20 cellular contexts compared by ENCODE assay signal in the genomic region with DNA sequence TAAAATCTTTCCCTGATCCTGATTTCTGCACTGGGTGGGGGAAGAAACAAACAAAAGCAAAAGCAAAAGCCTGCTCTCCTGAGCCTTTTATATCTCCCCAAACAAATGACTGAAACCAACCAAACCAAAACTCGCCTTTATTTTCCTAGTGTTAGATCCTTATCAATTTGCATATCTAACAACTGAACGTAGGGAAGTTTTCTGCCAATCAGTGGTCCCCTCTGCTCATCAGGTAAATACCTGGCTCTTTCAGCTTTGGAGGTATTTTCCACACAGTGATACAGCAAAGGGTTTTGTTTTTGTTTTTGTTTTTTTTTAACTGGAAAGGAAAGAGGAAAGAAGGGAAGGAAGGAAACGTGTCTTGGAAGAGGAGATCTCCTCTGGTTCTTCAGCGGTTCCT. TPM values are rescaled to one million over a fixed set of nuclear protein-coding genes. Genes with fewer than 3 reads are reported as not detected.
DNase-seq lines count a peak whose midpoint lies in the region; ATAC-seq and TF ChIP-seq lines count a peak whose summit lies in the region.
"Had no signal": no experiment of that assay in that cellular context is flagged by ENCODE, and none has a peak within 500 bp of the region (broad histone marks: within the 10 kb centered on the region; RNA-seq: fewer than 3 reads in every experiment).

No MANE protein-coding gene starts in this region.

- H2AFZ ChIP-seq in smooth muscle cell (ENCODE audit: low read depth) = no peak overlapping the region

- H3K4me2 ChIP-seq in smooth muscle cell = no peak overlapping the region

- H4K20me1 ChIP-seq in smooth muscle cell (ENCODE audit: low read depth) = no peaks in the 10 kb centered on the region

- H3K27ac ChIP-seq in smooth muscle cell (ENCODE audit: low read depth) = no peak overlapping the region
- H3K27ac ChIP-seq: HL-60, Peyer's patch had no signal

- DNase-seq in NCI-H82 treated with DMSO at 0.1 percent for 48 hours (lab: John Stamatoyannopoulos, UW; ENCODE audit: unreplicated experiment) = peak; percentile 84
- peak; percentile 44 for DNase-seq in cerebellar cortex (ENCODE audit: low spot score)
- DNase-seq in midbrain (lab: John Stamatoyannopoulos, UW) = peak; percentile 38
- peak; percentile 6 for DNase-seq in ureter (ENCODE audit: low spot score)
- DNase-seq in GM13976 (ENCODE audit: low spot score) = no peak
- DNase-seq in smooth muscle cell (lab: John Stamatoyannopoulos, UW; ENCODE audit: unreplicated experiment) = no peak
- DNase-seq: CD8-positive, alpha-beta T cell; GF-D8; GOT3; MV-4-11; NCI-H1417 treated with DMSO at 0.1 percent for 48 hours; NCI-H2029 treated with DMSO at 0.1 percent for 48 hours; NCI-H2227 treated with DMSO at 0.1 percent for 48 hours; NCI-H69; Peyer's patch; SIG-M5 had no signal

- TF ChIP-seq CTCF in GM13976 (IDR thresholded peaks at IDR 0.05; ENCODE audit: borderline replicate concordance, control extremely low read depth, extremely low read depth, insufficient read depth, missing control alignments) (no peak), smooth muscle cell (IDR thresholded peaks at IDR 0.05; ENCODE audit: borderline replicate concordance, insufficient read depth, poor library complexity, severe bottlenecking) (no peak)

- H3K4me3 ChIP-seq in smooth muscle cell = no peak overlapping the region
- H3K4me3 ChIP-seq: Peyer's patch had no signal

- H3K9me3 ChIP-seq in smooth muscle cell (replicated peaks; ENCODE audit: low read depth) = no peaks in the 10 kb centered on the region
- H3K9me3 ChIP-seq: Peyer's patch had no signal

- in situ Hi-C loops in GM13976 (cut with MboI; ENCODE audit: low sequenced_read_pairs, unreplicated experiment) = no loop called here

- H3F3A ChIP-seq in smooth muscle cell (ENCODE audit: low read depth) = no peaks in the 10 kb centered on the region

- peaks cover 58% of the 10 kb centered on the region for H3K27me3 ChIP-seq in smooth muscle cell (ENCODE audit: low read depth)

- H3K4me1 ChIP-seq in smooth muscle cell (ENCODE audit: low read depth) = peaks cover 10% of the 10 kb centered on the region
- H3K4me1 ChIP-seq: Peyer's patch had no signal

- no peaks in the 10 kb centered on the region for H3K36me3 ChIP-seq in smooth muscle cell (ENCODE audit: low read depth)
- H3K36me3 ChIP-seq: Peyer's patch had no signal

- WGBS in smooth muscle cell (ENCODE audit: low lambda C conversion rate) = 47% methylated on average over 4 of the region's 4 CpGs

- no peak overlapping the region for H3K9ac ChIP-seq in smooth muscle cell (ENCODE audit: low read depth)

- no peak for ATAC-seq in HG02678 (IDR thresholded peaks at IDR 0.05; ENCODE audit: unreplicated experiment)
- ATAC-seq: CD8-positive, alpha-beta T cell had no signal

- H3K79me2 ChIP-seq in smooth muscle cell (ENCODE audit: low read depth) = no peaks in the 10 kb centered on the region

RNA-seq across cellular contexts. Expression of gene AMER2, which starts 3.3 kb away (rescaled TPM):
- not detected for total RNA-seq in ureter
- 0.09 and 0.36 TPM in 2 replicates for total RNA-seq in smooth muscle cell
- not detected in 2 replicates for polyA plus RNA-seq in smooth muscle cell
- total RNA-seq: CD8-positive, alpha-beta T cell; Peyer's patch had no signal
- polyA plus RNA-seq: AG04450, BJ had no signal

Comparison
In these comparisons a context has a peak if more than half of its experiments do, and no peak if none do; other contexts are left out.
1. DNase-seq: peak in NCI-H82 treated with DMSO at 0.1 percent for 48 hours (single experiment), cerebellar cortex (single experiment), midbrain (single experiment) and ureter (single experiment); none in GM13976 (single experiment) and smooth muscle cell (single experiment).